In genomic region chr7:122135275-122135674, GRCh38 we compare ENCODE assay signal across 21 cellular contexts.
"Had no signal": no experiment of that assay in that cellular context is flagged by ENCODE, and none has a peak within 500 bp of the region (broad histone marks: within the 10 kb centered on the region; RNA-seq: fewer than 3 reads in every experiment).

No MANE protein-coding gene starts in this region.

- H3K4me3 ChIP-seq: body of pancreas, mucosa of descending colon, thoracic aorta, upper lobe of left lung had no signal

- ATAC-seq: activated CD4-positive, CD25-positive, alpha-beta regulatory T cell treated with anti-CD3 and anti-CD28 coated beads, Interleukin-2, amount 50 U/mL, for 24 hours; activated CD8-positive, alpha-beta T cell treated with anti-CD3 and anti-CD28 coated beads, Interleukin-2, amount 10 ng/mL, durations not matched to agents 7 days and 5 days; body of pancreas; mucosa of descending colon had no signal

- H3K27ac ChIP-seq: body of pancreas, thoracic aorta, upper lobe of left lung had no signal

- H3K4me3 Mint-ChIP-seq: activated CD4-positive, alpha-beta T cell treated with anti-CD3 and anti-CD28 coated beads, Interleukin-2, amount 10 ng/mL, durations not matched to agents 7 days and 5 days; activated CD8-positive, alpha-beta T cell treated with anti-CD3 and anti-CD28 coated beads, Interleukin-2, amount 10 ng/mL, durations not matched to agents 7 days and 5 days; activated naive CD4-positive, alpha-beta T cell treated with anti-CD3 and anti-CD28 coated beads, Interleukin-2, amount 50 U/mL, for 24 hours; activated T-helper 1 cell treated with anti-CD3 and anti-CD28 coated beads, Interleukin-12 subunit alpha, Interleukin-12 subunit beta, Interleukin-2, Interleukin-4 antibody, amounts not matched to agents 30 ng/mL and 10 ng/mL and 1 ng/mL, durations not matched to agents 14 hours and 24 hours and 36 hours; dendritic cell treated with granulocyte-macrophage colony-stimulating factor and Interleukin-4, amounts not matched to agents 40 ng/mL and 50 ng/mL, for 4 days had no signal

- H3K27me3 ChIP-seq: body of pancreas, upper lobe of left lung had no signal

- DNase-seq: activated CD4-positive, alpha-beta T cell treated with anti-CD3 and anti-CD28 coated beads, Interleukin-2, amount 10 ng/mL, durations not matched to agents 7 days and 5 days; activated CD8-positive, alpha-beta T cell treated with anti-CD3 and anti-CD28 coated beads, Interleukin-2, amount 10 ng/mL, durations not matched to agents 7 days and 5 days; activated gamma-delta T cell; anterior cingulate cortex; body of pancreas; caudate nucleus; effector CD4-positive, alpha-beta T cell; hypothalamus; mesenchymal stem cell; mucosa of descending colon; occipital lobe; posterior cingulate gyrus; stimulated activated CD4-positive, alpha-beta T cell treated with anti-CD3 and anti-CD28 coated beads, Interleukin-2, amount 100 ng/mL, for 48 hours; stimulated activated CD8-positive, alpha-beta memory T cell treated with anti-CD3 and anti-CD28 coated beads, Interleukin-4, amount 100 ng/mL, for 48 hours; stimulated activated naive CD4-positive, alpha-beta T cell had no signal

- H3K9me3 ChIP-seq: body of pancreas, mucosa of descending colon, thoracic aorta, upper lobe of left lung had no signal

- H3K36me3 ChIP-seq: thoracic aorta had no signal

- H3K9me3 Mint-ChIP-seq: activated naive CD4-positive, alpha-beta T cell treated with anti-CD3 and anti-CD28 coated beads, Interleukin-2, amount 50 U/mL, for 24 hours; activated T-helper 1 cell treated with anti-CD3 and anti-CD28 coated beads, Interleukin-12 subunit alpha, Interleukin-12 subunit beta, Interleukin-2, Interleukin-4 antibody, amounts not matched to agents 30 ng/mL and 10 ng/mL and 1 ng/mL, durations not matched to agents 14 hours and 24 hours and 36 hours; dendritic cell treated with granulocyte-macrophage colony-stimulating factor and Interleukin-4, amounts not matched to agents 40 ng/mL and 50 ng/mL, for 4 days had no signal

- H3K27ac Mint-ChIP-seq: activated CD4-positive, alpha-beta T cell treated with anti-CD3 and anti-CD28 coated beads, Interleukin-2, amount 10 ng/mL, durations not matched to agents 7 days and 5 days; activated CD8-positive, alpha-beta T cell treated with anti-CD3 and anti-CD28 coated beads, Interleukin-2, amount 10 ng/mL, durations not matched to agents 7 days and 5 days; activated naive CD4-positive, alpha-beta T cell treated with anti-CD3 and anti-CD28 coated beads, Interleukin-2, amount 50 U/mL, for 24 hours; activated T-helper 1 cell treated with anti-CD3 and anti-CD28 coated beads, Interleukin-12 subunit alpha, Interleukin-12 subunit beta, Interleukin-2, Interleukin-4 antibody, amounts not matched to agents 30 ng/mL and 10 ng/mL and 1 ng/mL, durations not matched to agents 14 hours and 24 hours and 36 hours; dendritic cell treated with granulocyte-macrophage colony-stimulating factor and Interleukin-4, amounts not matched to agents 40 ng/mL and 50 ng/mL, for 4 days had no signal

- H3K36me3 Mint-ChIP-seq: activated naive CD4-positive, alpha-beta T cell treated with anti-CD3 and anti-CD28 coated beads, Interleukin-2, amount 50 U/mL, for 24 hours had no signal
